ENCODE assay signal across 20 cellular contexts in genomic region chr4:173590697-173591096, GRCh38.
"Had no signal": no experiment of that assay in that cellular context is flagged by ENCODE, and none has a peak within 500 bp of the region (broad histone marks: within the 10 kb centered on the region; RNA-seq: fewer than 3 reads in every experiment).

No MANE protein-coding gene starts in this region.

- H3K27ac ChIP-seq: dorsolateral prefrontal cortex, hepatocyte, ovary, psoas muscle, suprapubic skin, thyroid gland had no signal

- H3K4me1 ChIP-seq: psoas muscle, suprapubic skin, thyroid gland had no signal

- H3K9me3 ChIP-seq: ovary, psoas muscle, suprapubic skin, thyroid gland had no signal

- H3K27me3 ChIP-seq: hepatocyte, ovary, suprapubic skin, thyroid gland had no signal

- DNase-seq: dorsolateral prefrontal cortex; effector CD4-positive, alpha-beta T cell; left colon; natural killer cell; occipital lobe; ovary; posterior cingulate gyrus; psoas muscle; stimulated activated CD4-positive, alpha-beta T cell treated with anti-CD3 and anti-CD28 coated beads, Interleukin-12 subunit alpha, Interleukin-12 subunit beta, amount 100 ng/mL, for 4 hours; stimulated activated CD4-positive, alpha-beta T cell treated with anti-CD3 and anti-CD28 coated beads, Interleukin-1b, Interleukin-23, amount 100 ng/mL, for 48 hours; stimulated activated CD4-positive, alpha-beta T cell treated with anti-CD3 and anti-CD28 coated beads, Interleukin-4, amount 100 ng/mL, for 1 hour; stimulated activated CD8-positive, alpha-beta memory T cell treated with anti-CD3 and anti-CD28 coated beads, Interleukin-4, amount 100 ng/mL, for 48 hours; stimulated activated naive CD4-positive, alpha-beta T cell; stimulated activated naive CD8-positive, alpha-beta T cell treated with anti-CD3 and anti-CD28 coated beads, Interleukin-15, amount 100 ng/mL, for 72 hours; thyroid gland had no signal

- H3K36me3 ChIP-seq: ovary, suprapubic skin, thyroid gland had no signal

- ATAC-seq: left colon; natural killer cell; psoas muscle; sciatic nerve; stimulated activated naive CD8-positive, alpha-beta T cell treated with anti-CD3 and anti-CD28 coated beads, Interleukin-15, amount 100 ng/mL, for 72 hours had no signal

- H3K4me3 ChIP-seq: dorsolateral prefrontal cortex, hepatocyte, lung, ovary, psoas muscle, smooth muscle cell, suprapubic skin, thyroid gland had no signal
